ENCODE assay signal across 1 cellular context in genomic region chr2:25197336-25198208, GRCh38.
TF ChIP-seq lines count a peak whose summit lies in the region.

No MANE protein-coding gene starts in this region.

TF ChIP-seq in SK-N-SH, 30 proteins besides CTCF, POLR2A, EP300 and RAD21 (continued from another document):
- no peak for TF ChIP-seq PBX3 (IDR thresholded peaks at IDR 0.05)
- TF ChIP-seq ZBTB33 (IDR thresholded peaks at IDR 0.05; ENCODE audit: borderline replicate concordance, low read depth), result no peak
- TF ChIP-seq TAF1 (IDR thresholded peaks at IDR 0.05; ENCODE audit: borderline replicate concordance, low read depth, low read length), result no peak
- no peak for TF ChIP-seq FOXJ3 (CRISPR knock-in tag; IDR thresholded peaks at IDR 0.05)
- TF ChIP-seq IRF3 (IDR thresholded peaks at IDR 0.05; ENCODE audit: low read depth, low read length), result no peak
